Comparison of ENCODE assay signal across 9 cellular contexts in genomic region chr5:126852104-126852531, GRCh38.
DNase-seq lines count a peak whose midpoint lies in the region; ATAC-seq and TF ChIP-seq lines count a peak whose summit lies in the region.
"Had no signal": no experiment of that assay in that cellular context is flagged by ENCODE, and none has a peak within 500 bp of the region (broad histone marks: within the 10 kb centered on the region; RNA-seq: fewer than 3 reads in every experiment).

No MANE protein-coding gene starts in this region.

- no peak overlapping the region for H3K4me3 ChIP-seq in right atrium auricular region

- ATAC-seq in GM21528 (IDR thresholded peaks at IDR 0.05; ENCODE audit: low FRiP score, unreplicated experiment) (peak; percentile 87), HG03439 (IDR thresholded peaks at IDR 0.05; ENCODE audit: unreplicated experiment) (no peak)
- ATAC-seq: HCT116 had no signal

- H3K27ac ChIP-seq in right atrium auricular region, result peak overlapping the region; percentile 23 to 68

- TF ChIP-seq CTCF in GM13976 (IDR thresholded peaks at IDR 0.05; ENCODE audit: borderline replicate concordance, control extremely low read depth, extremely low read depth, insufficient read depth, missing control alignments) (no peak), right atrium auricular region (IDR thresholded peaks at IDR 0.05) (no peak)

- H3K9me3 ChIP-seq in right atrium auricular region, result no peaks in the 10 kb centered on the region

- H3K27me3 ChIP-seq in right atrium auricular region, result no peaks in the 10 kb centered on the region

- DNase-seq in GM13976 (ENCODE audit: low spot score), result peak; percentile 45
- DNase-seq in LHCN-M2 (ENCODE audit: low read depth), result peak; percentile 43
- no peak for DNase-seq in right atrium auricular region (ENCODE audit: low spot score)
- DNase-seq in NCI-H2081 treated with DMSO at 0.1 percent for 48 hours (lab: John Stamatoyannopoulos, UW), result no peak
- DNase-seq in glomerular visceral epithelial cell (ENCODE audit: extremely low spot score), result no peak
- DNase-seq in effector CD4-positive, alpha-beta T cell, result no peak

- peaks cover 0 to 47% of the 10 kb centered on the region in 2 donors for H3K4me1 ChIP-seq in right atrium auricular region

- no peaks in the 10 kb centered on the region for H3K36me3 ChIP-seq in right atrium auricular region

- in situ Hi-C loops in GM13976 (cut with MboI; ENCODE audit: low sequenced_read_pairs, unreplicated experiment), result no loop called here

Comparison
In these comparisons a context has a peak if more than half of its experiments do, and no peak if none do; other contexts are left out.
1. DNase-seq: peak in GM13976 (single experiment) and LHCN-M2 (single experiment); none in right atrium auricular region (single experiment), NCI-H2081 treated with DMSO at 0.1 percent for 48 hours (single experiment), glomerular visceral epithelial cell (single experiment) and effector CD4-positive, alpha-beta T cell (single experiment).